Comparison of ENCODE assay signal across 31 cellular contexts in the genomic region with DNA sequence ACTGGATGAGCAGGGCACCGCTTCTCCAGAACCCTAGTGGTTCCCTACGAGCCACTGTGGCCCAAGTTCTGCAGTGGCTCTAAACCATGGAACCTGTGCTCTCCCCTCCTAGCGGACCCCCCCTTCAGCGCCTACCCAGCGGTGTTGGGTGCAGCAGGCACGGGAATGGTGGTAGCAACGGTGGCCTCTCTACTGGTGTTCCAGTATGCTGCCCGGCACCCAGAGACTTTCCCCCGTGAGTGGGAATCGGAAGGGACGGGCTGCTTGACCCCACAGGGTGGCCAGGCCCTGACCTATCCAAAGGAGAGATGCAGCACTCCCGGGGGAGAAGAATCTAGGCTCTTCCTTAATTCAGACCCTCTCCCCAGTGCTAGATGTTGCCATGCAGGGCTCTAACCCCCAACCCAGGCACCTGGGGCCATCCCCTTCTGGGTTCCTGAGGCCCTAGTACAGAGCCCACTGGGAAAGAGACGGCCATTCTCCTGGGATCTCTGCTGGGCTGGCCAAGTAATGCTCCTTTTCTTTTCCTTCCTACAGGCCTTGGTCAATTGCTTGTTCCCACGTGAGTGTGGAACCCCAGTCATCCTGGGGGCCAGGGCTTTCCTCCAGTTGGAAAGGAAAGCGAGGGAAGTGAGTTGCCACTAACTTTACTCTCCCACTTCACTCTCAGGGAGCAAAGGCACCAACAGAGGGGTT. TPM values are rescaled to one million over a fixed set of nuclear protein-coding genes. Genes with fewer than 3 reads are reported as not detected.
"Had no signal": no experiment of that assay in that cellular context is flagged by ENCODE, and none has a peak within 500 bp of the region (broad histone marks: within the 10 kb centered on the region; RNA-seq: fewer than 3 reads in every experiment).

No MANE protein-coding gene starts in this region.

- H3K9me3 ChIP-seq: adrenal gland, ascending aorta, gastrocnemius medialis had no signal

- H3K27me3 ChIP-seq: adrenal gland, ascending aorta, gastrocnemius medialis had no signal

- ATAC-seq: activated naive CD8-positive, alpha-beta T cell treated with anti-CD3 and anti-CD28 coated beads, Interleukin-2, amount 50 U/mL, for 24 hours; esophagus mucosa; foreskin keratinocyte; gastrocnemius medialis had no signal

- DNase-seq: activated CD4-positive, alpha-beta memory T cell treated with anti-CD3 and anti-CD28 coated beads, Interleukin-2, amount 10 ng/mL, durations not matched to agents 7 days and 5 days; activated CD4-positive, alpha-beta T cell treated with anti-CD3 and anti-CD28 coated beads for 1 hour; activated CD4-positive, alpha-beta T cell treated with anti-CD3 and anti-CD28 coated beads for 4 hours; activated CD4-positive, alpha-beta T cell treated with anti-CD3 and anti-CD28 coated beads, Interleukin-2, amount 10 ng/mL, durations not matched to agents 7 days and 5 days; activated CD4-positive, alpha-beta T cell treated with anti-CD3 and anti-CD28 coated beads, Interleukin-2, amount 50 U/mL, for 4 hours; activated CD8-positive, alpha-beta memory T cell treated with anti-CD3 and anti-CD28 coated beads, Interleukin-2, amount 50 U/mL, for 4 hours; activated effector memory CD4-positive, alpha-beta T cell treated with anti-CD3 and anti-CD28 coated beads, Interleukin-2, amount 50 U/mL, for 16 hours; activated naive CD4-positive, alpha-beta T cell treated with anti-CD3 and anti-CD28 coated beads for 36 hours; activated naive CD8-positive, alpha-beta T cell treated with anti-CD3 and anti-CD28 coated beads for 36 hours; activated naive CD8-positive, alpha-beta T cell treated with anti-CD3 and anti-CD28 coated beads, Interleukin-2, amount 50 U/mL, for 24 hours; activated T-cell treated with anti-CD3 and anti-CD28 coated beads, Interleukin-2, amount 50 U/mL, for 1 hour; activated T-cell treated with anti-CD3 and anti-CD28 coated beads, Interleukin-2, amount 50 U/mL, for 48 hours; adrenal gland; amygdala; caudate nucleus; cortex of kidney; dermis blood vessel endothelial cell; effector CD8-positive, alpha-beta T cell; endodermal cell; foreskin keratinocyte; gastrocnemius medialis; glutamatergic neuron; T-helper 2 cell had no signal

- H3K4me1 ChIP-seq: ascending aorta had no signal

- H3K4me3 ChIP-seq: adrenal gland, ascending aorta, gastrocnemius medialis had no signal

- H3K36me3 ChIP-seq: adrenal gland, ascending aorta, gastrocnemius medialis had no signal

- H3K27ac ChIP-seq: adrenal gland, ascending aorta, foreskin keratinocyte, gastrocnemius medialis had no signal

RNA-seq across cellular contexts. Expression of a gene that starts 9.2 kb away (rescaled TPM):
- total RNA-seq: activated CD4-positive, alpha-beta memory T cell treated with anti-CD3 and anti-CD28 coated beads, Interleukin-2, amount 10 ng/mL, durations not matched to agents 7 days and 5 days; activated CD4-positive, alpha-beta T cell treated with anti-CD3 and anti-CD28 coated beads, Interleukin-2, amount 10 ng/mL, durations not matched to agents 7 days and 5 days; activated naive CD4-positive, alpha-beta T cell treated with anti-CD3 and anti-CD28 coated beads for 36 hours; activated naive CD8-positive, alpha-beta T cell treated with anti-CD3 and anti-CD28 coated beads for 36 hours; activated T-helper 1 cell treated with anti-CD3 and anti-CD28 coated beads, Interleukin-12 subunit alpha, Interleukin-12 subunit beta, Interleukin-2, Interleukin-4 antibody, amounts not matched to agents 30 ng/mL and 10 ng/mL and 1 ng/mL, durations not matched to agents 14 hours and 24 hours and 36 hours; activated T-helper 2 cell treated with anti-CD3 and anti-CD28 coated beads, Interferon-gamma antibody, Interleukin-2, Interleukin-4, amounts not matched to agents 10 μg/mL and 5 μg/mL and 100 μg/mL, durations not matched to agents 14 hours and 24 hours and 36 hours; adrenal gland; ascending aorta; bronchial epithelial cell; chondrocyte; dermis blood vessel endothelial cell; endodermal cell; epithelial cell of proximal tubule; esophagus mucosa; foreskin keratinocyte; T-helper 1 cell treated with Interleukin-12 subunit alpha and Interleukin-12 subunit beta and Interleukin-4 antibody, amounts not matched to agents 30 ng/mL and 1 ng/mL, for 36 hours had no signal

RNA-seq across cellular contexts. Expression of a gene that starts 50.8 kb away (rescaled TPM):
- total RNA-seq: activated CD4-positive, alpha-beta memory T cell treated with anti-CD3 and anti-CD28 coated beads, Interleukin-2, amount 10 ng/mL, durations not matched to agents 7 days and 5 days; activated naive CD4-positive, alpha-beta T cell treated with anti-CD3 and anti-CD28 coated beads for 36 hours; activated T-helper 1 cell treated with anti-CD3 and anti-CD28 coated beads, Interleukin-12 subunit alpha, Interleukin-12 subunit beta, Interleukin-2, Interleukin-4 antibody, amounts not matched to agents 30 ng/mL and 10 ng/mL and 1 ng/mL, durations not matched to agents 14 hours and 24 hours and 36 hours; activated T-helper 2 cell treated with anti-CD3 and anti-CD28 coated beads, Interferon-gamma antibody, Interleukin-2, Interleukin-4, amounts not matched to agents 10 μg/mL and 5 μg/mL and 100 μg/mL, durations not matched to agents 14 hours and 24 hours and 36 hours; ascending aorta; bronchial epithelial cell; chondrocyte; dermis blood vessel endothelial cell; epithelial cell of proximal tubule; esophagus mucosa; foreskin keratinocyte; gastrocnemius medialis; T-helper 1 cell treated with Interleukin-12 subunit alpha and Interleukin-12 subunit beta and Interleukin-4 antibody, amounts not matched to agents 30 ng/mL and 1 ng/mL, for 36 hours had no signal
